Comparison of ENCODE assay signal across 22 cellular contexts in genomic region chr18:4658804-4659203, GRCh38.
"Had no signal": no experiment of that assay in that cellular context is flagged by ENCODE, and none has a peak within 500 bp of the region (broad histone marks: within the 10 kb centered on the region; RNA-seq: fewer than 3 reads in every experiment).

No MANE protein-coding gene starts in this region.

- H3K27me3 Mint-ChIP-seq: activated CD4-positive, alpha-beta memory T cell treated with anti-CD3 and anti-CD28 coated beads for 36 hours; activated naive CD8-positive, alpha-beta T cell treated with anti-CD3 and anti-CD28 coated beads, Interleukin-2, amount 10 ng/mL, durations not matched to agents 7 days and 5 days; naive thymus-derived CD4-positive, alpha-beta T cell; progenitor cell of endocrine pancreas had no signal

- H3K4me3 Mint-ChIP-seq: activated CD4-positive, alpha-beta memory T cell treated with anti-CD3 and anti-CD28 coated beads for 36 hours; activated naive CD4-positive, alpha-beta T cell treated with anti-CD3 and anti-CD28 coated beads for 36 hours; activated naive CD8-positive, alpha-beta T cell treated with anti-CD3 and anti-CD28 coated beads, Interleukin-2, amount 10 ng/mL, durations not matched to agents 7 days and 5 days; neural progenitor cell had no signal

- ATAC-seq: left lung; naive thymus-derived CD4-positive, alpha-beta T cell had no signal

- H3K36me3 Mint-ChIP-seq: activated CD4-positive, alpha-beta memory T cell treated with anti-CD3 and anti-CD28 coated beads for 36 hours; activated naive CD8-positive, alpha-beta T cell treated with anti-CD3 and anti-CD28 coated beads, Interleukin-2, amount 10 ng/mL, durations not matched to agents 7 days and 5 days; naive thymus-derived CD4-positive, alpha-beta T cell; neural progenitor cell had no signal

- H3K9me3 Mint-ChIP-seq: neural progenitor cell had no signal

- H3K4me1 Mint-ChIP-seq: activated naive CD8-positive, alpha-beta T cell treated with anti-CD3 and anti-CD28 coated beads, Interleukin-2, amount 10 ng/mL, durations not matched to agents 7 days and 5 days; naive thymus-derived CD4-positive, alpha-beta T cell; neural progenitor cell had no signal

- H3K27ac Mint-ChIP-seq: activated CD4-positive, alpha-beta memory T cell treated with anti-CD3 and anti-CD28 coated beads for 36 hours; activated naive CD4-positive, alpha-beta T cell treated with anti-CD3 and anti-CD28 coated beads for 36 hours; activated naive CD8-positive, alpha-beta T cell treated with anti-CD3 and anti-CD28 coated beads, Interleukin-2, amount 10 ng/mL, durations not matched to agents 7 days and 5 days; naive thymus-derived CD4-positive, alpha-beta T cell; neural progenitor cell; progenitor cell of endocrine pancreas had no signal

- DNase-seq: activated CD4-positive, alpha-beta memory T cell treated with anti-CD3 and anti-CD28 coated beads for 36 hours; activated CD4-positive, alpha-beta T cell treated with anti-CD3 and anti-CD28 coated beads for 48 hours; activated CD4-positive, CD25-positive, alpha-beta regulatory T cell; activated naive CD4-positive, alpha-beta T cell treated with anti-CD3 and anti-CD28 coated beads for 36 hours; activated naive CD8-positive, alpha-beta T cell treated with anti-CD3 and anti-CD28 coated beads, Interleukin-2, amount 10 ng/mL, durations not matched to agents 7 days and 5 days; activated T-cell treated with anti-CD3 and anti-CD28 coated beads, Interleukin-2, amount 50 U/mL, for 48 hours; amniotic stem cell; glutamatergic neuron; kidney glomerular epithelial cell; left lung; naive thymus-derived CD4-positive, alpha-beta T cell; retina; stimulated activated CD4-positive, alpha-beta T cell treated with anti-CD3 and anti-CD28 coated beads, Interleukin-4, amount 100 ng/mL, for 1 hour; stimulated activated naive CD4-positive, alpha-beta T cell; testis; trophoblast cell; uterus had no signal

- H3K36me3 ChIP-seq: esophagus muscularis mucosa, left lung, neural progenitor cell, uterus had no signal

- H3K27me3 ChIP-seq: esophagus muscularis mucosa, hepatocyte, left lung, neural progenitor cell, testis, uterus had no signal

- H3K9me3 ChIP-seq: testis, uterus had no signal

- H3K4me3 ChIP-seq: coronary artery, esophagus muscularis mucosa, hepatocyte, left lung, neural progenitor cell, testis, uterus had no signal

- H3K4me1 ChIP-seq: esophagus muscularis mucosa, left lung, neural progenitor cell, testis, uterus had no signal

- H3K27ac ChIP-seq: coronary artery, esophagus muscularis mucosa, hepatocyte, left lung, neural progenitor cell, testis, uterus had no signal
